In genomic region chr1:905071-905749, GRCh38 we compare ENCODE assay signal across 8 cellular contexts. TPM values are rescaled to one million over a fixed set of nuclear protein-coding genes. Genes with fewer than 3 reads are reported as not detected.
DNase-seq lines count a peak whose midpoint lies in the region; ATAC-seq and TF ChIP-seq lines count a peak whose summit lies in the region.

No MANE protein-coding gene starts in this region.

- H3K9me2 ChIP-seq in GM23338 (ENCODE audit: insufficient read depth) = no peaks in the 10 kb centered on the region

- H3K4me1 Mint-ChIP-seq in GM23338 = peaks cover 5% of the 10 kb centered on the region; the same call in 2 of the 3 replicates

- H3K27ac ChIP-seq in GM23338 (ENCODE audit: low read depth) = no peak overlapping the region

- H3K27me3 ChIP-seq in GM23338 (ENCODE audit: insufficient read depth) = peaks cover 58% of the 10 kb centered on the region

- H3K27me3 Mint-ChIP-seq in GM23338 (ENCODE audit: insufficient read depth, low read depth, poor library complexity) = peaks cover 53% of the 10 kb centered on the region

- H3K4me3 ChIP-seq in GM23338 = peak overlapping the region; percentile 70

- peak overlapping the region; percentile 94 for H2AFZ ChIP-seq in GM23338

- ATAC-seq in GM23338 (peak; percentile 60), Right ventricle myocardium superior (ENCODE audit: poor library complexity) (peak; percentile 64), sciatic nerve (peak; percentile 57), HG03439 (IDR thresholded peaks at IDR 0.05; ENCODE audit: unreplicated experiment) (no peak), HG02870 (IDR thresholded peaks at IDR 0.05; ENCODE audit: unreplicated experiment) (no peak)

- no peak for TF ChIP-seq CTCF in GM23338 (conservative IDR thresholded peaks at IDR 0.05; ENCODE audit: low read depth in 2 of 2)

- peak; percentile 6 for DNase-seq in Ammon's horn (ENCODE audit: low spot score)
- peak; percentile 76 for DNase-seq in GM23338 (ENCODE audit: low spot score)
- DNase-seq in activated CD8-positive, alpha-beta memory T cell treated with anti-CD3 and anti-CD28 coated beads, Interleukin-2, amount 50 U/mL, for 4 hours = peak; percentile 36
- DNase-seq in Right ventricle myocardium superior = peak; percentile 77
- DNase-seq in sciatic nerve (ENCODE audit: low spot score) = peak; percentile 70
- DNase-seq in NCI-H1092 treated with DMSO at 0.1 percent for 48 hours (lab: John Stamatoyannopoulos, UW) = no peak

- peak overlapping the region; percentile 78 for H3K4me3 Mint-ChIP-seq in GM23338

- H3K27ac Mint-ChIP-seq in GM23338 = no peak overlapping the region

- intact Hi-C loops in Right ventricle myocardium superior (cut with DNase I) = no loop called here
- intact Hi-C loops in sciatic nerve (cut with DNase I) = no loop called here

- H4K20me1 ChIP-seq in GM23338 (replicated peaks; ENCODE audit: insufficient read depth) = no peaks in the 10 kb centered on the region; the same call in 1 of the 2 replicates

- no peaks in the 10 kb centered on the region for H3F3A ChIP-seq in GM23338 (replicated peaks; ENCODE audit: low read depth)

- H3K4me1 ChIP-seq in GM23338 (ENCODE audit: insufficient read depth) = no peaks in the 10 kb centered on the region

- no peaks in the 10 kb centered on the region; the same call in 2 of the 3 replicates for H3K9me3 Mint-ChIP-seq in GM23338

- H3K79me2 ChIP-seq in GM23338 (replicated peaks; ENCODE audit: insufficient read depth) = no peaks in the 10 kb centered on the region

- peak overlapping the region; percentile 84 for H3K4me2 ChIP-seq in GM23338

- peaks cover 2% of the 10 kb centered on the region; the same call in 1 of the 3 replicates for H3K36me3 Mint-ChIP-seq in GM23338 (ENCODE audit: low read depth)

- no peaks in the 10 kb centered on the region for H3K36me3 ChIP-seq in GM23338 (ENCODE audit: insufficient read depth)

TF ChIP-seq in GM23338, 12 proteins besides CTCF, POLR2A, EP300 and RAD21:
- TF ChIP-seq NANOG (IDR thresholded peaks at IDR 0.05; ENCODE audit: borderline replicate concordance) (no peak), EZH2 (IDR thresholded peaks at IDR 0.05; ENCODE audit: low read depth, unreplicated experiment) (peak; percentile 83), EZH2phosphoT487 (IDR thresholded peaks at IDR 0.05; ENCODE audit: unreplicated experiment) (peak; percentile 52), ZNF331 (CRISPR knock-in tag; IDR thresholded peaks at IDR 0.05; ENCODE audit: low read depth) (no peak)

RNA-seq across cellular contexts. Expression of gene SAMD11, which starts 18.5 kb away (rescaled TPM):
- 0.14 and 0.19 TPM in 2 replicates for total RNA-seq in GM23338 (2014; rRNA removed; shearing (Covaris generic))
- 0.40 and 0.47 TPM in 2 replicates for polyA plus RNA-seq in GM23338 (2016; fragmentation: Nextera tagmentation; extraction: Ambion mirVana)
- 1.5 TPM for total RNA-seq in Right ventricle myocardium superior
- total RNA-seq in sciatic nerve = 6.4 TPM

RNA-seq across cellular contexts. Expression of gene NOC2L, which starts 53.8 kb away (rescaled TPM):
- total RNA-seq in GM23338 (2014; rRNA removed; shearing (Covaris generic)) = 123 and 125 TPM in 2 replicates
- polyA plus RNA-seq in GM23338 (2016; fragmentation: Nextera tagmentation; extraction: Ambion mirVana) = 79.3 and 89.0 TPM in 2 replicates
- 42.8 TPM for total RNA-seq in Right ventricle myocardium superior
- total RNA-seq in sciatic nerve = 43.7 TPM

RNA-seq across cellular contexts. Expression of gene KLHL17, which starts 55.2 kb away (rescaled TPM):
- total RNA-seq in GM23338 (2014; rRNA removed; shearing (Covaris generic)) = 27.8 and 37.1 TPM in 2 replicates
- 16.5 and 17.8 TPM in 2 replicates for polyA plus RNA-seq in GM23338 (2016; fragmentation: Nextera tagmentation; extraction: Ambion mirVana)
- total RNA-seq in Right ventricle myocardium superior = 5.6 TPM
- 10.6 TPM for total RNA-seq in sciatic nerve

Comparison
In these comparisons a context has a peak if more than half of its experiments do, and no peak if none do; other contexts are left out.
1. ATAC-seq: peak in GM23338 (single experiment), Right ventricle myocardium superior (single experiment) and sciatic nerve (single experiment); none in HG03439 (single experiment) and HG02870 (single experiment).